21 cellular contexts compared by ENCODE assay signal in the genomic region with DNA sequence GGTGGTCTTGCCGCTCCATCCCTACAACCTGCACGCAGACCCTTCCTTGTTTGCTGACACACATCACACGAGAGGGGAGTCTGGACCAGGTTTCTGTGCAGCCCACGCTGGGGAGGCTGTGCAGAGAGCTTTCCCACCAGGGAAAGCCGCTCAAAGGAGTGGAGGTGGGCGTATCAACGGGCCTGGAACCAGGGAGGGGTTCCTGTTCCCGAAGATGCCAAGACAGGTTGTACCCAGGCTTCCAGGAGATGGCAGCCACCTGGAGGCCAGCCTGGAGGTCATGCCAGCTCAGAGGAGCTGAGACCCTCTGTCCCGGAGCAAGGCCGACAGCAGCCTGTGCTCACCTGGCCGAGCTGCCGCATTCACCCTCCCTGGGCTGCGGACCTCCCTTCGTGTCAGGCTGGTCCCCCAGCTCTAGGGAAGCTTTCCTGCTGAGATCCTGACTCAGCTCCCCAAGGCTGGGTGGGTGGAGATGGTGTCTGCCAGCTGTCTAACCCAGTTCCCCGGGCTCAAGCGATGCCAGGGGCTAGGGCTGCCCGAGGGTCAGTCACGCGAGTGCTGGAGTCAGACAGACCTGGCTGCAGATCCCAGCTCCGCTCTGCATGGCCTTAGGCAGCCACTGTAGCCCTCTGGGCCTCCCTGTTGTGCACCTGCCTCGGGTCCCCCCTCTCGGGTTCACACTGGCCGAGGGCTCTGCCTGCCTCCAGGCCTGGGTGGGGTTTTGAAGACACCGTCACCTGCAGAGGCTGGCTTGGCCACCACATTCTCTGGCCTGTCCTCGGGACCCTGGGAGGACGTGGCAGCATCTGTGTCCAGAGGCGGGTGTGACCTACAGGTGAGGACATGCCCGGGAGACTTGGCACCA. TPM values are rescaled to one million over a fixed set of nuclear protein-coding genes. Genes with fewer than 3 reads are reported as not detected.
DNase-seq lines count a peak whose midpoint lies in the region; ATAC-seq and TF ChIP-seq lines count a peak whose summit lies in the region.
"Had no signal": no experiment of that assay in that cellular context is flagged by ENCODE, and none has a peak within 500 bp of the region (broad histone marks: within the 10 kb centered on the region; RNA-seq: fewer than 3 reads in every experiment).

No MANE protein-coding gene starts in this region.

- H4K91ac ChIP-seq in neuronal stem cell (ENCODE audit: low read depth, low read length, poor library complexity), result no peak overlapping the region

- no peaks in the 10 kb centered on the region for H3K36me3 ChIP-seq in right atrium auricular region
- H3K36me3 ChIP-seq in RWPE2 (ENCODE audit: low read depth), result no peaks in the 10 kb centered on the region
- H3K36me3 ChIP-seq in neuronal stem cell (replicated peaks in 1 of 2; ENCODE audit: control insufficient read depth in 2 of 2, insufficient read depth in 2 of 2, low read length in 2 of 2), result no peaks in the 10 kb centered on the region
- H3K36me3 ChIP-seq: BE2C; BLaER1 treated with 17β-estradiol and CSF1 and Interleukin-3, amounts not matched to agents 10 nM and 100 nM; HAP-1 had no signal

- no peaks in the 10 kb centered on the region for H3K79me1 ChIP-seq in neuronal stem cell (ENCODE audit: low read depth, low read length)

- no peak overlapping the region for H2BK15ac ChIP-seq in neuronal stem cell (ENCODE audit: low read length)

- H2BK5ac ChIP-seq in neuronal stem cell (ENCODE audit: low read length), result peak overlapping the region; percentile 6

- peak overlapping the region; percentile 32 for H3K23ac ChIP-seq in neuronal stem cell (ENCODE audit: low read depth, low read length, poor library complexity)

- no CpG with 5 or more reads among the region's 28 CpGs for WGBS in neuronal stem cell (ENCODE audit: extremely low coverage in 2 of 2, insufficient read length in 2 of 2, insufficient replicate concordance in 1 of 2), 2 donors

- H2BK120ac ChIP-seq in neuronal stem cell (ENCODE audit: low read depth, low read length), result no peak overlapping the region

- no peaks in the 10 kb centered on the region for H3K27me3 ChIP-seq in right atrium auricular region
- H3K27me3 ChIP-seq in RWPE2 (ENCODE audit: insufficient read depth, poor library complexity, severe bottlenecking), result peaks cover 12% of the 10 kb centered on the region
- H3K27me3 ChIP-seq in neuronal stem cell (ENCODE audit: control insufficient read depth in 3 of 3, insufficient read depth in 3 of 3, low read depth in 1 of 3, low read length in 3 of 3), result peaks cover 0 to 69% (median 0%) of the 10 kb centered on the region in 3 experiments
- H3K27me3 ChIP-seq: BE2C had no signal

- peak overlapping the region; percentile 17 for H3K18ac ChIP-seq in neuronal stem cell (ENCODE audit: low read length)

- H2AK5ac ChIP-seq in neuronal stem cell (ENCODE audit: low read depth, low read length), result peak overlapping the region; percentile 81

- H3K4me3 ChIP-seq in right atrium auricular region (no peak overlapping the region), RWPE2 (ENCODE audit: severe bottlenecking) (no peak overlapping the region), neuronal stem cell (ENCODE audit: low read length in 2 of 2) (no peak overlapping the region)
- H3K4me3 ChIP-seq: A549; BLaER1 treated with 17β-estradiol and CSF1 and Interleukin-3, amounts not matched to agents 10 nM and 100 nM; GM12878; GM23338; HAP-1 had no signal

- no peak overlapping the region for H3K4me2 ChIP-seq in neuronal stem cell (ENCODE audit: insufficient read depth, low read length, poor library complexity, severe bottlenecking)
- H3K4me2 ChIP-seq: A549; BLaER1 treated with 17β-estradiol and CSF1 and Interleukin-3, amounts not matched to agents 10 nM and 100 nM; GM23338 had no signal

- ATAC-seq in Right ventricle myocardium inferior, result no peak
- ATAC-seq in RWPE2 (ENCODE audit: low read depth), result peak; percentile 10; the same call in 1 of the 3 replicates
- no peak for ATAC-seq in GM21515 (IDR thresholded peaks at IDR 0.05; ENCODE audit: unreplicated experiment)
- ATAC-seq: GM12878, GM23338 had no signal

- H3K4me1 ChIP-seq in right atrium auricular region, result no peaks in the 10 kb centered on the region
- no peaks in the 10 kb centered on the region for H3K4me1 ChIP-seq in RWPE2 (ENCODE audit: insufficient read depth, poor library complexity, severe bottlenecking)
- peaks cover 0 to 6% of the 10 kb centered on the region in 2 donors for H3K4me1 ChIP-seq in neuronal stem cell (ENCODE audit: control insufficient read depth in 2 of 2, insufficient read depth in 1 of 2, low read depth in 1 of 2, low read length in 2 of 2)
- H3K4me1 ChIP-seq: A549, BE2C, HAP-1 had no signal

- TF ChIP-seq CTCF in right atrium auricular region (IDR thresholded peaks at IDR 0.05) (no peak), RWPE2 (IDR thresholded peaks at IDR 0.05; ENCODE audit: poor library complexity, severe bottlenecking) (no peak)

- no peaks in the 10 kb centered on the region for H3K9me3 ChIP-seq in right atrium auricular region
- no peaks in the 10 kb centered on the region for H3K9me3 ChIP-seq in RWPE2 (ENCODE audit: severe bottlenecking)
- peaks cover 0 to 3% of the 10 kb centered on the region in 2 donors for H3K9me3 ChIP-seq in neuronal stem cell (replicated peaks in 1 of 2; ENCODE audit: control insufficient read depth in 2 of 2, insufficient read depth in 1 of 2, low read depth in 1 of 2, low read length in 2 of 2)
- H3K9me3 ChIP-seq: A549; BE2C; BLaER1 treated with 17β-estradiol and CSF1 and Interleukin-3, amounts not matched to agents 10 nM and 100 nM had no signal

- H3K4ac ChIP-seq in neuronal stem cell (ENCODE audit: low read length), result no peak overlapping the region

- no peak overlapping the region for H2BK12ac ChIP-seq in neuronal stem cell (ENCODE audit: low read length)

- intact Hi-C loops in Right ventricle myocardium inferior (cut with DNase I), result no loop called here

- peak overlapping the region; percentile 17 for H4K8ac ChIP-seq in neuronal stem cell (ENCODE audit: low read depth, low read length)

- no peak overlapping the region for H3K14ac ChIP-seq in neuronal stem cell (ENCODE audit: low read length)

- DNase-seq in Right ventricle myocardium inferior (ENCODE audit: missing footprints) (peak; percentile 48), right atrium auricular region (ENCODE audit: low spot score) (no peak), RWPE2 (ENCODE audit: low spot score) (no peak), neuronal stem cell (ENCODE audit: low spot score) (no peak), midbrain (lab: John Stamatoyannopoulos, UW) (no peak)
- DNase-seq: 8988T; ACHN; AML-193; BE2C; CD4-positive, alpha-beta T cell; CD8-positive, alpha-beta memory T cell; DMS 273 treated with DMSO at 0.1 percent for 48 hours; DMS79; GDM1 had no signal

- no peak overlapping the region for H2AFZ ChIP-seq in neuronal stem cell (ENCODE audit: low read length)
- H2AFZ ChIP-seq: GM23338 had no signal

- no peak overlapping the region for H3K9ac ChIP-seq in neuronal stem cell (ENCODE audit: low read depth, low read length, poor library complexity)
- H3K9ac ChIP-seq: BLaER1 treated with 17β-estradiol and CSF1 and Interleukin-3, amounts not matched to agents 10 nM and 100 nM had no signal

- no peak overlapping the region for H3K27ac ChIP-seq in right atrium auricular region
- no peak overlapping the region for H3K27ac ChIP-seq in RWPE2 (ENCODE audit: poor library complexity, severe bottlenecking)
- no peak overlapping the region for H3K27ac ChIP-seq in neuronal stem cell (replicated peaks; ENCODE audit: low read length)
- H3K27ac ChIP-seq: A549; BLaER1 treated with 17β-estradiol and CSF1 and Interleukin-3, amounts not matched to agents 10 nM and 100 nM had no signal

RNA-seq across cellular contexts. Expression of a gene that starts 28.5 kb away (rescaled TPM):
- total RNA-seq in Right ventricle myocardium inferior, result 8.3 TPM
- total RNA-seq in right atrium auricular region, result 1 to 10 TPM; 3.2 to 6.3 TPM
- 11.3 TPM for polyA plus RNA-seq in neuronal stem cell (2013, experiment 1 of 2)
- 11.5 TPM for polyA plus RNA-seq in neuronal stem cell (2013, experiment 2 of 2)

RNA-seq across cellular contexts. Expression of a gene that starts 29.7 kb away (rescaled TPM):
- not detected for total RNA-seq in Right ventricle myocardium inferior
- not detected for total RNA-seq in right atrium auricular region
- 0.08 TPM for polyA plus RNA-seq in neuronal stem cell (2013, experiment 1 of 2)
- 0.08 TPM for polyA plus RNA-seq in neuronal stem cell (2013, experiment 2 of 2)
- total RNA-seq: CD4-positive, alpha-beta T cell; CD8-positive, alpha-beta memory T cell had no signal
- polyA plus RNA-seq: CD14-positive monocyte; CD8-positive, alpha-beta memory T cell; GM23338 had no signal

RNA-seq across cellular contexts. Expression of a gene that starts 53.2 kb away (rescaled TPM):
- 48.6 TPM for total RNA-seq in Right ventricle myocardium inferior
- total RNA-seq in right atrium auricular region, result 10 to 100 TPM; 39.4 to 44.5 TPM
- 37.4 TPM for polyA plus RNA-seq in neuronal stem cell (2013, experiment 1 of 2)
- 37.2 TPM for polyA plus RNA-seq in neuronal stem cell (2013, experiment 2 of 2)
